Comparison of ENCODE assay signal across 2 cellular contexts in genomic region chr17:7707446-7707845, GRCh38.
TF ChIP-seq lines count a peak whose summit lies in the region.

No MANE protein-coding gene starts in this region.

TF ChIP-seq in GM23338, 12 proteins besides CTCF, POLR2A, EP300 and RAD21:
- TF ChIP-seq ZNF114 (CRISPR knock-in tag; IDR thresholded peaks at IDR 0.05) (no peak), POLR2AphosphoS5 (IDR thresholded peaks at IDR 0.05; ENCODE audit: low read depth) (no peak), STAT1 (IDR thresholded peaks at IDR 0.05; ENCODE audit: unreplicated experiment) (no peak), CREB1 (CRISPR knock-in tag; IDR thresholded peaks at IDR 0.05; ENCODE audit: low read depth) (no peak), JUNB (IDR thresholded peaks at IDR 0.05; ENCODE audit: unreplicated experiment) (no peak), ETS1 (IDR thresholded peaks at IDR 0.05) (no peak), EZH2 (IDR thresholded peaks at IDR 0.05; ENCODE audit: low read depth, unreplicated experiment) (no peak), ZNF462 (CRISPR knock-in tag; IDR thresholded peaks at IDR 0.05) (no peak), ZNF331 (CRISPR knock-in tag; IDR thresholded peaks at IDR 0.05; ENCODE audit: low read depth) (no peak), NANOG (IDR thresholded peaks at IDR 0.05; ENCODE audit: borderline replicate concordance) (no peak), EZH2phosphoT487 (IDR thresholded peaks at IDR 0.05; ENCODE audit: unreplicated experiment) (no peak)
- TF ChIP-seq, protein P1, sequence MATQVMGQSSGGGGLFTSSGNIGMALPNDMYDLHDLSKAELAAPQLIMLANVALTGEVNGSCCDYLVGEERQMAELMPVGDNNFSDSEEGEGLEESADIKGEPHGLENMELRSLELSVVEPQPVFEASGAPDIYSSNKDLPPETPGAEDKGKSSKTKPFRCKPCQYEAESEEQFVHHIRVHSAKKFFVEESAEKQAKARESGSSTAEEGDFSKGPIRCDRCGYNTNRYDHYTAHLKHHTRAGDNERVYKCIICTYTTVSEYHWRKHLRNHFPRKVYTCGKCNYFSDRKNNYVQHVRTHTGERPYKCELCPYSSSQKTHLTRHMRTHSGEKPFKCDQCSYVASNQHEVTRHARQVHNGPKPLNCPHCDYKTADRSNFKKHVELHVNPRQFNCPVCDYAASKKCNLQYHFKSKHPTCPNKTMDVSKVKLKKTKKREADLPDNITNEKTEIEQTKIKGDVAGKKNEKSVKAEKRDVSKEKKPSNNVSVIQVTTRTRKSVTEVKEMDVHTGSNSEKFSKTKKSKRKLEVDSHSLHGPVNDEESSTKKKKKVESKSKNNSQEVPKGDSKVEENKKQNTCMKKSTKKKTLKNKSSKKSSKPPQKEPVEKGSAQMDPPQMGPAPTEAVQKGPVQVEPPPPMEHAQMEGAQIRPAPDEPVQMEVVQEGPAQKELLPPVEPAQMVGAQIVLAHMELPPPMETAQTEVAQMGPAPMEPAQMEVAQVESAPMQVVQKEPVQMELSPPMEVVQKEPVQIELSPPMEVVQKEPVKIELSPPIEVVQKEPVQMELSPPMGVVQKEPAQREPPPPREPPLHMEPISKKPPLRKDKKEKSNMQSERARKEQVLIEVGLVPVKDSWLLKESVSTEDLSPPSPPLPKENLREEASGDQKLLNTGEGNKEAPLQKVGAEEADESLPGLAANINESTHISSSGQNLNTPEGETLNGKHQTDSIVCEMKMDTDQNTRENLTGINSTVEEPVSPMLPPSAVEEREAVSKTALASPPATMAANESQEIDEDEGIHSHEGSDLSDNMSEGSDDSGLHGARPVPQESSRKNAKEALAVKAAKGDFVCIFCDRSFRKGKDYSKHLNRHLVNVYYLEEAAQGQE (IDR thresholded peaks at IDR 0.05; ENCODE audit: unreplicated experiment), result no peak

TF ChIP-seq in K562, 482 proteins besides CTCF, POLR2A, EP300 and RAD21:
- TF ChIP-seq KDM1A (IDR thresholded peaks at IDR 0.05), result peak; percentile 38 to 66; a peak in 2 of 4 replicates
- no peak for TF ChIP-seq BCOR (IDR thresholded peaks at IDR 0.05)
- no peak for TF ChIP-seq GTF2A2 (tag; IDR thresholded peaks at IDR 0.05)
- no peak for TF ChIP-seq ESRRA (IDR thresholded peaks at IDR 0.05; ENCODE audit: borderline replicate concordance, low read depth)
- peak; percentile 94 for TF ChIP-seq RFX1 (IDR thresholded peaks at IDR 0.05)
- peak in 1 of 2 experiments; percentile 80; a peak in 1 of 4 replicates for TF ChIP-seq RCOR1 (IDR thresholded peaks at IDR 0.05; ENCODE audit: borderline replicate concordance in 1 of 2, low read depth in 2 of 2, low read length in 2 of 2)
- no peak for TF ChIP-seq KAT7 (CRISPR knock-in tag; IDR thresholded peaks at IDR 0.05; ENCODE audit: borderline replicate concordance)
- no peak for TF ChIP-seq RBBP5 (IDR thresholded peaks at IDR 0.05; ENCODE audit: borderline replicate concordance, insufficient read depth, low read length, poor library complexity, severe bottlenecking)
- TF ChIP-seq CSDE1 (IDR thresholded peaks at IDR 0.05), result peak in 1 of 2 experiments; percentile 62; a peak in 2 of 4 replicates
- TF ChIP-seq SRF (CRISPR knock-in tag; IDR thresholded peaks at IDR 0.05), result no peak
- TF ChIP-seq MTA3 (IDR thresholded peaks at IDR 0.05; ENCODE audit: borderline replicate concordance), result no peak
- TF ChIP-seq ZFPM2 (CRISPR knock-in tag; IDR thresholded peaks at IDR 0.05), result no peak
- TF ChIP-seq NR2F6 (CRISPR knock-in tag; IDR thresholded peaks at IDR 0.05), result no peak
TF ChIP-seq in K562: peak in this region for 4.
